ENCODE assay signal across 1 cellular context in the genomic region with DNA sequence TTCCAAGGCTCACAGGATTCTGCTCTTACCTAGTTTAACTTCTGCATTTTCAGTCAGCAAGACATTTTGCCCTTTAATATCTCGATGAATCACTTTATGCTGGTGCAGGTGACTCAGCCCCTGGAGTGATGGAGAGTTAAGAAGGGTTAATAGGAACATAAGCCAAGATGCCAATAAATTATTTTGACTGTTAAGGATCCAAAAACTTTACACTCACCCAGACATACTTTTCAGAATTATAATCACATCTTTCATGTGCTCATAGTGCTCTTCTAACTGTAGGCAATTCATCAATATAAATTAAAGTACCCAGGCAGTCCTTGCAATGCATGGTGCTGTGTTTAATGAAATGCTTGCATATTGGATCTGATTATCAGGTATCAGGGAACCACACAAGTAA.
TF ChIP-seq lines count a peak whose summit lies in the region.

No MANE protein-coding gene starts in this region.

TF ChIP-seq in SK-N-SH, 30 proteins besides CTCF, POLR2A, EP300 and RAD21 (continued from another document):
- TF ChIP-seq, protein P1, sequence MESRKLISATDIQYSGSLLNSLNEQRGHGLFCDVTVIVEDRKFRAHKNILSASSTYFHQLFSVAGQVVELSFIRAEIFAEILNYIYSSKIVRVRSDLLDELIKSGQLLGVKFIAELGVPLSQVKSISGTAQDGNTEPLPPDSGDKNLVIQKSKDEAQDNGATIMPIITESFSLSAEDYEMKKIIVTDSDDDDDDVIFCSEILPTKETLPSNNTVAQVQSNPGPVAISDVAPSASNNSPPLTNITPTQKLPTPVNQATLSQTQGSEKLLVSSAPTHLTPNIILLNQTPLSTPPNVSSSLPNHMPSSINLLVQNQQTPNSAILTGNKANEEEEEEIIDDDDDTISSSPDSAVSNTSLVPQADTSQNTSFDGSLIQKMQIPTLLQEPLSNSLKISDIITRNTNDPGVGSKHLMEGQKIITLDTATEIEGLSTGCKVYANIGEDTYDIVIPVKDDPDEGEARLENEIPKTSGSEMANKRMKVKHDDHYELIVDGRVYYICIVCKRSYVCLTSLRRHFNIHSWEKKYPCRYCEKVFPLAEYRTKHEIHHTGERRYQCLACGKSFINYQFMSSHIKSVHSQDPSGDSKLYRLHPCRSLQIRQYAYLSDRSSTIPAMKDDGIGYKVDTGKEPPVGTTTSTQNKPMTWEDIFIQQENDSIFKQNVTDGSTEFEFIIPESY (IDR thresholded peaks at IDR 0.05; ENCODE audit: borderline replicate concordance, low read depth) = 0 out of 2 replicates have a peak, but pooled peaks have one; percentile 68
- TF ChIP-seq TAF1 (IDR thresholded peaks at IDR 0.05; ENCODE audit: borderline replicate concordance, low read depth, low read length) (no peak), MXI1 (IDR thresholded peaks at IDR 0.05; ENCODE audit: low read depth, low read length) (no peak), FOXJ3 (CRISPR knock-in tag; IDR thresholded peaks at IDR 0.05) (no peak), NRF1 (IDR thresholded peaks at IDR 0.05; ENCODE audit: low read depth, low read length) (no peak), TCF12 (IDR thresholded peaks at IDR 0.05) (peak; percentile 88), FOSL2 (IDR thresholded peaks at IDR 0.05; ENCODE audit: borderline replicate concordance, low read depth) (peak; percentile 97), EZH2phosphoT487 (IDR thresholded peaks at IDR 0.05; ENCODE audit: borderline replicate concordance, low read depth) (no peak), CHD2 (IDR thresholded peaks at IDR 0.05; ENCODE audit: low read length, partially characterized antibody) (no peak), TEAD4 (IDR thresholded peaks at IDR 0.05; ENCODE audit: borderline replicate concordance, insufficient read depth) (peak; percentile 84), GATA2 (CRISPR knock-in tag; IDR thresholded peaks at IDR 0.05) (no peak), FOXM1 (IDR thresholded peaks at IDR 0.05; ENCODE audit: low read depth) (peak; percentile 73; the same call in 1 of the 2 replicates), RFX5 (IDR thresholded peaks at IDR 0.05; ENCODE audit: low read length) (no peak), SIN3A (IDR thresholded peaks at IDR 0.05; ENCODE audit: borderline replicate concordance, low read depth, low read length) (no peak), JUND (IDR thresholded peaks at IDR 0.05) (peak; percentile 96), RXRA (IDR thresholded peaks at IDR 0.05; ENCODE audit: borderline replicate concordance, low read depth) (peak; percentile 83), RCOR1 (IDR thresholded peaks at IDR 0.05; ENCODE audit: low read length) (no peak)
- TF ChIP-seq, protein P2, sequence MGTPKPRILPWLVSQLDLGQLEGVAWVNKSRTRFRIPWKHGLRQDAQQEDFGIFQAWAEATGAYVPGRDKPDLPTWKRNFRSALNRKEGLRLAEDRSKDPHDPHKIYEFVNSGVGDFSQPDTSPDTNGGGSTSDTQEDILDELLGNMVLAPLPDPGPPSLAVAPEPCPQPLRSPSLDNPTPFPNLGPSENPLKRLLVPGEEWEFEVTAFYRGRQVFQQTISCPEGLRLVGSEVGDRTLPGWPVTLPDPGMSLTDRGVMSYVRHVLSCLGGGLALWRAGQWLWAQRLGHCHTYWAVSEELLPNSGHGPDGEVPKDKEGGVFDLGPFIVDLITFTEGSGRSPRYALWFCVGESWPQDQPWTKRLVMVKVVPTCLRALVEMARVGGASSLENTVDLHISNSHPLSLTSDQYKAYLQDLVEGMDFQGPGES (IDR thresholded peaks at IDR 0.05; ENCODE audit: low read depth, low read length) = no peak
- TF ChIP-seq, protein P3, sequence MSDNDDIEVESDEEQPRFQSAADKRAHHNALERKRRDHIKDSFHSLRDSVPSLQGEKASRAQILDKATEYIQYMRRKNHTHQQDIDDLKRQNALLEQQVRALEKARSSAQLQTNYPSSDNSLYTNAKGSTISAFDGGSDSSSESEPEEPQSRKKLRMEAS (IDR thresholded peaks at IDR 0.05; ENCODE audit: low read depth) = peak; percentile 50; the same call in 1 of the 2 replicates
- TF ChIP-seq, protein P4, sequence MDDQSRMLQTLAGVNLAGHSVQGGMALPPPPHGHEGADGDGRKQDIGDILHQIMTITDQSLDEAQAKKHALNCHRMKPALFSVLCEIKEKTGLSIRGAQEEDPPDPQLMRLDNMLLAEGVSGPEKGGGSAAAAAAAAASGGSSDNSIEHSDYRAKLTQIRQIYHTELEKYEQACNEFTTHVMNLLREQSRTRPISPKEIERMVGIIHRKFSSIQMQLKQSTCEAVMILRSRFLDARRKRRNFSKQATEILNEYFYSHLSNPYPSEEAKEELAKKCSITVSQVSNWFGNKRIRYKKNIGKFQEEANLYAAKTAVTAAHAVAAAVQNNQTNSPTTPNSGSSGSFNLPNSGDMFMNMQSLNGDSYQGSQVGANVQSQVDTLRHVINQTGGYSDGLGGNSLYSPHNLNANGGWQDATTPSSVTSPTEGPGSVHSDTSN (IDR thresholded peaks at IDR 0.05) = peak; percentile 93
- TF ChIP-seq, protein P5, sequence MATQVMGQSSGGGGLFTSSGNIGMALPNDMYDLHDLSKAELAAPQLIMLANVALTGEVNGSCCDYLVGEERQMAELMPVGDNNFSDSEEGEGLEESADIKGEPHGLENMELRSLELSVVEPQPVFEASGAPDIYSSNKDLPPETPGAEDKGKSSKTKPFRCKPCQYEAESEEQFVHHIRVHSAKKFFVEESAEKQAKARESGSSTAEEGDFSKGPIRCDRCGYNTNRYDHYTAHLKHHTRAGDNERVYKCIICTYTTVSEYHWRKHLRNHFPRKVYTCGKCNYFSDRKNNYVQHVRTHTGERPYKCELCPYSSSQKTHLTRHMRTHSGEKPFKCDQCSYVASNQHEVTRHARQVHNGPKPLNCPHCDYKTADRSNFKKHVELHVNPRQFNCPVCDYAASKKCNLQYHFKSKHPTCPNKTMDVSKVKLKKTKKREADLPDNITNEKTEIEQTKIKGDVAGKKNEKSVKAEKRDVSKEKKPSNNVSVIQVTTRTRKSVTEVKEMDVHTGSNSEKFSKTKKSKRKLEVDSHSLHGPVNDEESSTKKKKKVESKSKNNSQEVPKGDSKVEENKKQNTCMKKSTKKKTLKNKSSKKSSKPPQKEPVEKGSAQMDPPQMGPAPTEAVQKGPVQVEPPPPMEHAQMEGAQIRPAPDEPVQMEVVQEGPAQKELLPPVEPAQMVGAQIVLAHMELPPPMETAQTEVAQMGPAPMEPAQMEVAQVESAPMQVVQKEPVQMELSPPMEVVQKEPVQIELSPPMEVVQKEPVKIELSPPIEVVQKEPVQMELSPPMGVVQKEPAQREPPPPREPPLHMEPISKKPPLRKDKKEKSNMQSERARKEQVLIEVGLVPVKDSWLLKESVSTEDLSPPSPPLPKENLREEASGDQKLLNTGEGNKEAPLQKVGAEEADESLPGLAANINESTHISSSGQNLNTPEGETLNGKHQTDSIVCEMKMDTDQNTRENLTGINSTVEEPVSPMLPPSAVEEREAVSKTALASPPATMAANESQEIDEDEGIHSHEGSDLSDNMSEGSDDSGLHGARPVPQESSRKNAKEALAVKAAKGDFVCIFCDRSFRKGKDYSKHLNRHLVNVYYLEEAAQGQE (IDR thresholded peaks at IDR 0.05; ENCODE audit: low read depth, low read length) = no peak
